In the genomic region with DNA sequence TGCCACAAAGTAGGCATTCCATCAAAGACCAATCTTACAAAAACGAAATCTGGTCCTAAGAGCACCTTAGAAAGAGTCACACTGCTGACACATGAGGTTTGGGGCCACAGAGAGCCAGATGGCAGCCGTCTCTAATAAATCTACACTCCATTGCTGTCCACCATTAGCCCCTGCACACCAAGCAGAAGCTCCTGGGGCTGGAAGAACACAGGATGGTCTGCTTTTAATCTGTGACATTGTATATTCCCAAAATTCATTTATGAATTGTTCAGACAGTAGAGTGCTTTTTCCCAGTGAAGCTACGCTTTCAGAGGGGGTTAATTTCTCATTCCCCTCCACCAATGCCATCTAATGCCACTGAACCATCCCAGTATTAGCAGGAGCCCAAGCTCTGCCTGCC, we compare ENCODE assay signal across 11 cellular contexts. TPM values are rescaled to one million over a fixed set of nuclear protein-coding genes. Genes with fewer than 3 reads are reported as not detected.
DNase-seq lines count a peak whose midpoint lies in the region; ATAC-seq and TF ChIP-seq lines count a peak whose summit lies in the region.
"Had no signal": no experiment of that assay in that cellular context is flagged by ENCODE, and none has a peak within 500 bp of the region (broad histone marks: within the 10 kb centered on the region; RNA-seq: fewer than 3 reads in every experiment).

No MANE protein-coding gene starts in this region.

- H3K9me3 Mint-ChIP-seq in CD8-positive, alpha-beta T cell = no peaks in the 10 kb centered on the region
- no peaks in the 10 kb centered on the region for H3K9me3 Mint-ChIP-seq in effector memory CD8-positive, alpha-beta T cell
- H3K9me3 Mint-ChIP-seq in osteocyte (ENCODE audit: unreplicated experiment) = no peaks in the 10 kb centered on the region

- DNase-seq in CD8-positive, alpha-beta T cell = no peak
- DNase-seq in LNCaP clone FGC (ENCODE audit: low read depth) = no peak
- no peak for DNase-seq in effector memory CD8-positive, alpha-beta T cell
- DNase-seq in osteocyte (ENCODE audit: extremely low spot score, unreplicated experiment) = no peak
- no peak for DNase-seq in HAP-1 (ENCODE audit: low spot score in 2 of 2)
- DNase-seq in Right ventricle myocardium superior = no peak
- no peak for DNase-seq in stimulated activated CD4-positive, alpha-beta T cell treated with anti-CD3 and anti-CD28 coated beads, Interleukin-4, amount 100 ng/mL, for 24 hours
- DNase-seq: activated naive CD4-positive, alpha-beta T cell treated with anti-CD3 and anti-CD28 coated beads, Interleukin-2, amount 50 U/mL, for 16 hours; ovary; SJCRH30 had no signal

- H3K4me3 Mint-ChIP-seq in CD8-positive, alpha-beta T cell = no peak overlapping the region
- peak overlapping the region; percentile 74 to 83 for H3K4me3 Mint-ChIP-seq in effector memory CD8-positive, alpha-beta T cell
- peak overlapping the region; percentile 68 for H3K4me3 Mint-ChIP-seq in osteocyte (ENCODE audit: unreplicated experiment)

- H3K4me1 ChIP-seq in CD8-positive, alpha-beta T cell (ENCODE audit: insufficient read depth, low read length) = peaks cover 22% of the 10 kb centered on the region
- H3K4me1 ChIP-seq in HAP-1 = peaks cover 17% of the 10 kb centered on the region
- H3K4me1 ChIP-seq: SJCRH30 had no signal

- intact Hi-C loops in CD8-positive, alpha-beta T cell (cut with DNase I, micrococcal nuclease) = loop anchor here in 1 of 2 experiments (5.0 kb wide), 2 partner anchors 33 to 108 kb away; partner anchors contain the start of genes ACE and DCAF7
- intact Hi-C loops in Right ventricle myocardium superior (cut with DNase I) = no loop called here

- no peaks in the 10 kb centered on the region for H3K36me3 Mint-ChIP-seq in CD8-positive, alpha-beta T cell
- H3K36me3 Mint-ChIP-seq in effector memory CD8-positive, alpha-beta T cell (ENCODE audit: insufficient read depth) = peaks cover 45% of the 10 kb centered on the region
- no peaks in the 10 kb centered on the region for H3K36me3 Mint-ChIP-seq in osteocyte (ENCODE audit: unreplicated experiment)

- in situ Hi-C loops in HAP-1 (cut with MboI; ENCODE audit: low sequenced_read_pairs) = no loop called here

- POLR2A ChIA-PET in CD8-positive, alpha-beta T cell (lab: Charles Lee) = interaction anchor here (1.5 kb wide), 1 partner anchor 18 kb away, joined by 5 read pairs; no protein-coding TSS in a partner anchor

- CTCF ChIA-PET in CD8-positive, alpha-beta T cell (lab: Charles Lee) = interaction anchor here (1.3 to 12.1 kb wide), 5 partner anchors 10 to 34 kb away, joined by 3 to 105 read pairs (median 15); partner anchors contain the start of gene ACE

- no peaks in the 10 kb centered on the region for H3K9me3 ChIP-seq in CD8-positive, alpha-beta T cell (ENCODE audit: low read length)
- no peaks in the 10 kb centered on the region for H3K9me3 ChIP-seq in HAP-1
- H3K9me3 ChIP-seq: ovary, SJCRH30 had no signal

- H3K27me3 ChIP-seq in CD8-positive, alpha-beta T cell (ENCODE audit: insufficient read depth, low read length) = no peaks in the 10 kb centered on the region
- no peaks in the 10 kb centered on the region for H3K27me3 ChIP-seq in HAP-1 (ENCODE audit: low read depth)
- H3K27me3 ChIP-seq: ovary, SJCRH30 had no signal

- peak overlapping the region; percentile 83 for H3K27ac Mint-ChIP-seq in CD8-positive, alpha-beta T cell
- peak overlapping the region; percentile 91 to 98 for H3K27ac Mint-ChIP-seq in effector memory CD8-positive, alpha-beta T cell
- H3K27ac Mint-ChIP-seq in osteocyte (ENCODE audit: unreplicated experiment) = no peak overlapping the region

- no peaks in the 10 kb centered on the region for H3K27me3 Mint-ChIP-seq in CD8-positive, alpha-beta T cell (ENCODE audit: low read depth)
- H3K27me3 Mint-ChIP-seq in effector memory CD8-positive, alpha-beta T cell = no peaks in the 10 kb centered on the region
- H3K27me3 Mint-ChIP-seq in osteocyte (ENCODE audit: unreplicated experiment) = no peaks in the 10 kb centered on the region

- H3K4me3 ChIP-seq in CD8-positive, alpha-beta T cell (ENCODE audit: low read depth, low read length) = no peak overlapping the region
- H3K4me3 ChIP-seq in LNCaP clone FGC (ENCODE audit: low read depth, low read length) (peak overlapping the region; percentile 82), HAP-1 (no peak overlapping the region)
- H3K4me3 ChIP-seq: cardiac muscle cell, ovary, SJCRH30 had no signal

- H3K27ac ChIP-seq in CD8-positive, alpha-beta T cell (ENCODE audit: low read depth, low read length) = no peak overlapping the region
- H3K27ac ChIP-seq: cardiac muscle cell, ovary, SJCRH30 had no signal

- ATAC-seq in CD8-positive, alpha-beta T cell = no peak
- no peak for ATAC-seq in effector memory CD8-positive, alpha-beta T cell (replicated peaks)
- ATAC-seq in Right ventricle myocardium superior (ENCODE audit: poor library complexity) = no peak

- H3K36me3 ChIP-seq in CD8-positive, alpha-beta T cell (ENCODE audit: insufficient read depth, low read length) = no peaks in the 10 kb centered on the region
- H3K36me3 ChIP-seq in HAP-1 (replicated peaks) = no peaks in the 10 kb centered on the region
- H3K36me3 ChIP-seq: cardiac muscle cell, ovary, SJCRH30 had no signal

- H3K4me1 Mint-ChIP-seq in CD8-positive, alpha-beta T cell (ENCODE audit: low read depth) = peaks cover 41% of the 10 kb centered on the region
- peaks cover 29 to 47% of the 10 kb centered on the region in 2 donors for H3K4me1 Mint-ChIP-seq in effector memory CD8-positive, alpha-beta T cell (ENCODE audit: low read depth in 2 of 2)
- H3K4me1 Mint-ChIP-seq in osteocyte (ENCODE audit: unreplicated experiment) = peaks cover 21% of the 10 kb centered on the region

- TF ChIP-seq CTCF in CD8-positive, alpha-beta T cell (IDR thresholded peaks at IDR 0.05) = no peak
- no peak for TF ChIP-seq CTCF in LNCaP clone FGC (IDR thresholded peaks at IDR 0.05; ENCODE audit: control insufficient read depth, extremely low read depth, insufficient read depth)
- TF ChIP-seq CTCF in osteocyte (IDR thresholded peaks at IDR 0.05) = no peak

RNA-seq across cellular contexts. Expression of gene CYB561, which starts 1.6 kb away (rescaled TPM):
- total RNA-seq in CD8-positive, alpha-beta T cell = 10 to 100 TPM; 13.7 to 14.9 TPM
- total RNA-seq in osteocyte (5.7 and 6.1 TPM in 2 replicates), Right ventricle myocardium superior (18.9 TPM)
- total RNA-seq: SJCRH30 had no signal

RNA-seq across cellular contexts. Expression of gene ACE, which starts 32.4 kb away (rescaled TPM):
- 1 to 10 TPM; 4.3 to 5.5 TPM for total RNA-seq in CD8-positive, alpha-beta T cell
- total RNA-seq in osteocyte (0.91 and 1.1 TPM in 2 replicates), Right ventricle myocardium superior (5.4 TPM)
